In the genomic region with DNA sequence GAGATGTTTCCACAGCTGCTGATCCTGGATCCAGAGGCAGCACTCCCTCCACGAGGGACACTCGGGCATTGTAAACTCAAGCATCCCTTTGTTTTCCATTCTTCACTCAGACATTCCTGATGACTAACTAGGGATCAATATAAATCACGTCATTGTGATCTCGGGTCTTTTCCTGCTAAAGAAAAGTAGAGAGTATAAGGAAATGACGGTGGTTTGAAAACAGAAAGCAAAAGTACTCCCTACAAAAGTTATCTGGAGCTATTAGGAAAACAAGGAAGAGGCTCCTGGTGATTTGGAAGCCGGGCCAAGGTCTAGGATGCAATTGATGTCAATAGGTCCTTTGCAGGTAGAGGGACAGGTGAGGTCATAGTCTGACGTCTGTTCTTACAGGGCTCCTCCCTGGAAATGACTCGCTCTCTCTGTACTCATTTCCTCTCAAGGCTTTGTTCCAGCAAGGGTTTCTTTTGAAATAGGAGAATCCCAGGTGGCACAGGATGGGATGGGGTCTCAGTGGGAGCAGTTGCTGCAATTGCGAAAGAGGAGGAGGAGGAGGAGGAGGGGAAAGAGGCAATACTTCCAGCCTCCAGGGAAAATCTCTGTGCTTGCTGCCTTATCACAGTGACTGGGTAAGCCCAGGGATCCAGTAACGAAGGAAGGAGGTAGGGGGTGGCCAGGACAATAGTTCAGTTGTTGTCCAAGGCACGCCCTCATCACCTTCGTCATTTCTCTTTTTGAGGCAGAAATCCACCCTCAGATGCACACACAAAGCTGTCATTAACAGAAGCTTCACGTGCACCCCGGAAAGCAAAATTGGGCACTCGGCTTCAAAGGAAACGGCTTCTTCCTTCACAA, we compare ENCODE assay signal across 7 cellular contexts.
DNase-seq lines count a peak whose midpoint lies in the region; ATAC-seq and TF ChIP-seq lines count a peak whose summit lies in the region.

No MANE protein-coding gene starts in this region.

- H3K4me1 Mint-ChIP-seq in activated T-cell treated with anti-CD3 and anti-CD28 coated beads, Interleukin-2, amount 50 U/mL, for 72 hours (ENCODE audit: low read depth): peaks cover 17% of the 10 kb centered on the region

- TF ChIP-seq CTCF in NB4 (IDR thresholded peaks at IDR 0.05; ENCODE audit: low read depth, low read length) (no peak), left ventricle myocardium inferior (IDR thresholded peaks at IDR 0.05; ENCODE audit: borderline replicate concordance) (no peak), retinal pigment epithelial cell (conservative IDR thresholded peaks at IDR 0.05; ENCODE audit: low read depth, low read length) (no peak)

- no peaks in the 10 kb centered on the region for H3K9me3 ChIP-seq in left ventricle myocardium inferior (replicated peaks)

- H3K36me3 Mint-ChIP-seq in activated T-cell treated with anti-CD3 and anti-CD28 coated beads, Interleukin-2, amount 50 U/mL, for 72 hours (ENCODE audit: insufficient read depth in 2 of 2): no peaks in the 10 kb centered on the region

- no peaks in the 10 kb centered on the region for H3K9me3 Mint-ChIP-seq in activated T-cell treated with anti-CD3 and anti-CD28 coated beads, Interleukin-2, amount 50 U/mL, for 72 hours

- H3K27ac ChIP-seq in left ventricle myocardium inferior (replicated peaks): peak overlapping the region; percentile 56
- H3K27ac ChIP-seq in caudate nucleus (ENCODE audit: low read depth, low read length): no peak overlapping the region

- ATAC-seq in activated T-cell treated with anti-CD3 and anti-CD28 coated beads, Interleukin-2, amount 50 U/mL, for 72 hours (replicated peaks in 1 of 2): peak; percentile 57 to 89

- H3K27me3 ChIP-seq in left ventricle myocardium inferior (ENCODE audit: low read depth): no peaks in the 10 kb centered on the region

- intact Hi-C loops in left ventricle myocardium inferior (cut with micrococcal nuclease): no loop called here

- no peaks in the 10 kb centered on the region for H3K36me3 ChIP-seq in left ventricle myocardium inferior

- H3K4me3 Mint-ChIP-seq in activated T-cell treated with anti-CD3 and anti-CD28 coated beads, Interleukin-2, amount 50 U/mL, for 72 hours: peak overlapping the region; percentile 82 to 88

- peaks cover 21% of the 10 kb centered on the region for H3K27me3 Mint-ChIP-seq in activated T-cell treated with anti-CD3 and anti-CD28 coated beads, Interleukin-2, amount 50 U/mL, for 72 hours (ENCODE audit: low read depth)

- H3K27ac Mint-ChIP-seq in activated T-cell treated with anti-CD3 and anti-CD28 coated beads, Interleukin-2, amount 50 U/mL, for 72 hours: peak overlapping the region; percentile 8

- H3K4me3 ChIP-seq in GM08714 (ENCODE audit: low read length) (peak overlapping the region; percentile 61; the same call in 1 of the 2 replicates), NB4 (ENCODE audit: low read depth, low read length) (no peak overlapping the region), left ventricle myocardium inferior (peak overlapping the region; percentile 49), retinal pigment epithelial cell (ENCODE audit: low read length) (peak overlapping the region; percentile 40)

- DNase-seq in NB4 (ENCODE audit: low read depth): peak; percentile 52
- DNase-seq in activated T-cell treated with anti-CD3 and anti-CD28 coated beads, Interleukin-2, amount 50 U/mL, for 72 hours: peak in 1 of 2 donors; percentile 23
- no peak for DNase-seq in left ventricle myocardium inferior
- DNase-seq in retinal pigment epithelial cell (ENCODE audit: low read depth): peak; percentile 39
- DNase-seq in caudate nucleus (lab: John Stamatoyannopoulos, UW): no peak
- DNase-seq in AML-193 (lab: John Stamatoyannopoulos, UW): no peak

- peaks cover 34% of the 10 kb centered on the region for H3K4me1 ChIP-seq in left ventricle myocardium inferior

- TF ChIP-seq POLR2A in NB4 (IDR thresholded peaks at IDR 0.05; ENCODE audit: extremely low read depth, insufficient read length): no peak

Comparison
In these comparisons a context has a peak if more than half of its experiments do, and no peak if none do; other contexts are left out.
1. DNase-seq: peak in NB4 (single experiment) and retinal pigment epithelial cell (single experiment); none in left ventricle myocardium inferior (single experiment), caudate nucleus (0 of 61) and AML-193 (0 of 2).